In the genomic region with DNA sequence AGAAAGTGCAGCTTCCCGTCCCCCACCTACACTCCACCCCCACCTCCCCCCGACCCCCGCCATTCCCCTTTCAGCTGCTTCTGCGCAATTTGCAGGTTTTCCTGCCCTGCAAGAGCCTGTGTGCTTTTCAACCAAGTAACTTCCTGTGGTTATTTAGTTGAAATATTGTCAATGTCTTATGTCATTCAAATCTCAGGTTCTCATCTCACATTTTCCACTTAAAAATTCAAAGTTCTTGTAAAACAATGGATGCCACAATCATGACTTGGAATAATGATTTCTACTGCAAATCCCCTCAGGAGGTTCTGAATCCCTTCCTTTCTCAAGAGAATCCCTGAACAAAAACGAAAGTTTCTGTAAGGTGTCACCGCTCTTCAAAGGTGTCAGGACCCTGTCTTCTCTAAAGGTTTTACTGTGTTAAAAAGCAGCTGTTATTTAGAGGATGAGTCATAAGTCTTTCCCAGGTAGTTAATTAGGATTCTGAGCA, we compare ENCODE assay signal across 1 cellular context.
TF ChIP-seq lines count a peak whose summit lies in the region.

No MANE protein-coding gene starts in this region.

TF ChIP-seq in GM23338, 12 proteins besides CTCF, POLR2A, EP300 and RAD21 (continued from another document):
- TF ChIP-seq, protein P1, sequence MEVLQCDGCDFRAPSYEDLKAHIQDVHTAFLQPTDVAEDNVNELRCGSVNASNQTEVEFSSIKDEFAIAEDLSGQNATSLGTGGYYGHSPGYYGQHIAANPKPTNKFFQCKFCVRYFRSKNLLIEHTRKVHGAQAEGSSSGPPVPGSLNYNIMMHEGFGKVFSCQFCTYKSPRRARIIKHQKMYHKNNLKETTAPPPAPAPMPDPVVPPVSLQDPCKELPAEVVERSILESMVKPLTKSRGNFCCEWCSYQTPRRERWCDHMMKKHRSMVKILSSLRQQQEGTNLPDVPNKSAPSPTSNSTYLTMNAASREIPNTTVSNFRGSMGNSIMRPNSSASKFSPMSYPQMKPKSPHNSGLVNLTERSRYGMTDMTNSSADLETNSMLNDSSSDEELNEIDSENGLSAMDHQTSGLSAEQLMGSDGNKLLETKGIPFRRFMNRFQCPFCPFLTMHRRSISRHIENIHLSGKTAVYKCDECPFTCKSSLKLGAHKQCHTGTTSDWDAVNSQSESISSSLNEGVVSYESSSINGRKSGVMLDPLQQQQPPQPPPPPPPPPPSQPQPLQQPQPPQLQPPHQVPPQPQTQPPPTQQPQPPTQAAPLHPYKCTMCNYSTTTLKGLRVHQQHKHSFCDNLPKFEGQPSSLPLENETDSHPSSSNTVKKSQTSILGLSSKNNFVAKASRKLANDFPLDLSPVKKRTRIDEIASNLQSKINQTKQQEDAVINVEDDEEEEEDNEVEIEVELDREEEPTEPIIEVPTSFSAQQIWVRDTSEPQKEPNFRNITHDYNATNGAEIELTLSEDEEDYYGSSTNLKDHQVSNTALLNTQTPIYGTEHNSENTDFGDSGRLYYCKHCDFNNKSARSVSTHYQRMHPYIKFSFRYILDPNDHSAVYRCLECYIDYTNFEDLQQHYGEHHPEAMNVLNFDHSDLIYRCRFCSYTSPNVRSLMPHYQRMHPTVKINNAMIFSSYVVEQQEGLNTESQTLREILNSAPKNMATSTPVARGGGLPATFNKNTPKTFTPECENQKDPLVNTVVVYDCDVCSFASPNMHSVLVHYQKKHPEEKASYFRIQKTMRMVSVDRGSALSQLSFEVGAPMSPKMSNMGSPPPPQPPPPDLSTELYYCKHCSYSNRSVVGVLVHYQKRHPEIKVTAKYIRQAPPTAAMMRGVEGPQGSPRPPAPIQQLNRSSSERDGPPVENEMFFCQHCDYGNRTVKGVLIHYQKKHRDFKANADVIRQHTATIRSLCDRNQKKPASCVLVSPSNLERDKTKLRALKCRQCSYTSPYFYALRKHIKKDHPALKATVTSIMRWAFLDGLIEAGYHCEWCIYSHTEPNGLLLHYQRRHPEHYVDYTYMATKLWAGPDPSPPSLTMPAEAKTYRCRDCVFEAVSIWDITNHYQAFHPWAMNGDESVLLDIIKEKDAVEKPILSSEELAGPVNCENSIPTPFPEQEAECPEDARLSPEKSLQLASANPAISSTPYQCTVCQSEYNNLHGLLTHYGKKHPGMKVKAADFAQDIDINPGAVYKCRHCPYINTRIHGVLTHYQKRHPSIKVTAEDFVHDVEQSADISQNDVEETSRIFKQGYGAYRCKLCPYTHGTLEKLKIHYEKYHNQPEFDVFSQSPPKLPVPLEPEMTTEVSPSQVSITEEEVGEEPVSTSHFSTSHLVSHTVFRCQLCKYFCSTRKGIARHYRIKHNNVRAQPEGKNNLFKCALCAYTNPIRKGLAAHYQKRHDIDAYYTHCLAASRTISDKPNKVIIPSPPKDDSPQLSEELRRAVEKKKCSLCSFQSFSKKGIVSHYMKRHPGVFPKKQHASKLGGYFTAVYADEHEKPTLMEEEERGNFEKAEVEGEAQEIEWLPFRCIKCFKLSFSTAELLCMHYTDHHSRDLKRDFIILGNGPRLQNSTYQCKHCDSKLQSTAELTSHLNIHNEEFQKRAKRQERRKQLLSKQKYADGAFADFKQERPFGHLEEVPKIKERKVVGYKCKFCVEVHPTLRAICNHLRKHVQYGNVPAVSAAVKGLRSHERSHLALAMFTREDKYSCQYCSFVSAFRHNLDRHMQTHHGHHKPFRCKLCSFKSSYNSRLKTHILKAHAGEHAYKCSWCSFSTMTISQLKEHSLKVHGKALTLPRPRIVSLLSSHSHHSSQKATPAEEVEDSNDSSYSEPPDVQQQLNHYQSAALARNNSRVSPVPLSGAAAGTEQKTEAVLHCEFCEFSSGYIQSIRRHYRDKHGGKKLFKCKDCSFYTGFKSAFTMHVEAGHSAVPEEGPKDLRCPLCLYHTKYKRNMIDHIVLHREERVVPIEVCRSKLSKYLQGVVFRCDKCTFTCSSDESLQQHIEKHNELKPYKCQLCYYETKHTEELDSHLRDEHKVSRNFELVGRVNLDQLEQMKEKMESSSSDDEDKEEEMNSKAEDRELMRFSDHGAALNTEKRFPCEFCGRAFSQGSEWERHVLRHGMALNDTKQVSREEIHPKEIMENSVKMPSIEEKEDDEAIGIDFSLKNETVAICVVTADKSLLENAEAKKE (CRISPR knock-in tag; IDR thresholded peaks at IDR 0.05): no peak
- TF ChIP-seq NANOG (IDR thresholded peaks at IDR 0.05; ENCODE audit: borderline replicate concordance): no peak
- no peak for TF ChIP-seq EZH2 (IDR thresholded peaks at IDR 0.05; ENCODE audit: low read depth, unreplicated experiment)
- no peak for TF ChIP-seq CREB1 (CRISPR knock-in tag; IDR thresholded peaks at IDR 0.05; ENCODE audit: low read depth)
